ENCODE assay signal across 8 cellular contexts in the genomic region with DNA sequence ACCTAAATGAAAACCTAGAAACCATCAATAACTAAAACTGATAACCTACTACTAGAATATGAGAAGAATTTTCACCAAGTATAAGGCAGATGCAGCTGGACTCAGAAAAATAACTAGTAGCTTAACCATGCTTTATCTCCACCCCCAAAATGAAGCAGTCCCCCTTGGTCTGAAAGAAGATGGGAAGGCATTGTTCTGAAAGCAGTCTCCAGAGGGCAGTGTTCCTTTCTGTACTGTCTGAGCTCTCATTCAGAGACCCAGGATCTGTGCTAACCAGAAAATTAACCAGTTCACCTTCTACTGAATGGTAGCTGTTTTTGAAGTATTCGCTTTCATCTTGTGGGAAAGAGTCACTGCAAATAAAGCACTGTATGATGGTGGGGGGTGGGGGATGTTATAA.
A peak's percentile ranks its signal among the peaks of the same experiment; 100 is the strongest.
DNase-seq lines count a peak whose midpoint lies in the region; ATAC-seq, FAIRE-seq and TF ChIP-seq lines count a peak whose summit lies in the region.

No MANE protein-coding gene starts in this region.

- DNase-seq in AG09309 (ENCODE audit: low read depth) (no peak), GM18507 (ENCODE audit: extremely low spot score, insufficient read length, low read depth) (no peak), NCI-H82 (lab: John Stamatoyannopoulos, UW) (peak; percentile 67), epithelial cell of proximal tubule (ENCODE audit: low read depth) (no peak), retina (peak; percentile 7)
- no peak for DNase-seq in central memory CD4-positive, alpha-beta T cell
- DNase-seq in activated CD4-positive, alpha-beta T cell treated with anti-CD3 and anti-CD28 coated beads for 48 hours, result no peak

- peak; percentile 64 for TF ChIP-seq CTCF in AG09309 (IDR thresholded peaks at IDR 0.05; ENCODE audit: control insufficient read depth, insufficient read depth, low read depth, low read length, missing control alignments)
- TF ChIP-seq CTCF in epithelial cell of proximal tubule (conservative IDR thresholded peaks at IDR 0.05; ENCODE audit: low read depth, low read length), result peak; percentile 83

- H3K4me3 ChIP-seq in AG09309 (ENCODE audit: control insufficient read depth, low read depth, low read length) (no peak overlapping the region), epithelial cell of proximal tubule (ENCODE audit: low read depth, low read length) (no peak overlapping the region)

- ATAC-seq in GM19324 (IDR thresholded peaks at IDR 0.05; ENCODE audit: low FRiP score, unreplicated experiment), result no peak

- peak; percentile 35 for FAIRE-seq in GM18507 (lab: Jason Lieb, UNC)

Comparison
In these comparisons a context has a peak if more than half of its experiments do, and no peak if none do; other contexts are left out.
1. DNase-seq: peak in NCI-H82 (single experiment) and retina (single experiment); none in AG09309 (single experiment), GM18507 (single experiment), epithelial cell of proximal tubule (single experiment), central memory CD4-positive, alpha-beta T cell (single experiment) and activated CD4-positive, alpha-beta T cell treated with anti-CD3 and anti-CD28 coated beads for 48 hours (single experiment).